ENCODE assay signal across 2 cellular contexts in the genomic region with DNA sequence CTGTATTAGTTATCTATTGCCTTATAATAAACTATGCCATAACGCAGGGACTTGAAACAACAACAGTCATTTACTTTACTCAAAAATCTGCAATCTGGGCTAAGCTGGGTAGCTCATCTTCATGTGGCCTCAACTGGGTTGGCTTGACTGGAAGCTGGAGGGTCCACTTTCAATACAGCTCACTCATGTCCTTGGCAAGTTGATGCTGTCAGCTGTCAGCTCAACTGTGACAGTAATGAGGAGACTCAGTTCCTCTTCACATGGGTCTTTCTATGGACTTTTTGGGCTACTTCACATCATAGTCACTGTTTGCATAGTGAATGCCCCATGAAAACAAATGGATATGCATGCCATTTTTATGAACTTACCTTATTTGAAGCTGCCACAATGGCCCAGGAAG.
TF ChIP-seq lines count a peak whose summit lies in the region.

No MANE protein-coding gene starts in this region.

TF ChIP-seq in GM12891, 5 proteins besides CTCF, POLR2A, EP300 and RAD21:
- TF ChIP-seq PAX5 (IDR thresholded peaks at IDR 0.05; ENCODE audit: insufficient read depth, low read length, severe bottlenecking), result no peak
- TF ChIP-seq POLR2AphosphoS5 (IDR thresholded peaks at IDR 0.05; ENCODE audit: low read depth, low read length), result no peak
- no peak for TF ChIP-seq POU2F2 (IDR thresholded peaks at IDR 0.05; ENCODE audit: low read depth, low read length)
- TF ChIP-seq TAF1 (IDR thresholded peaks at IDR 0.05; ENCODE audit: low read depth, low read length), result no peak
- TF ChIP-seq SPI1 (IDR thresholded peaks at IDR 0.05; ENCODE audit: low read depth, low read length), result 0 out of 2 replicates have a peak, but pooled peaks have one; percentile 28

TF ChIP-seq in IMR-90, 13 proteins besides CTCF, POLR2A, EP300 and RAD21:
- TF ChIP-seq, protein P1, sequence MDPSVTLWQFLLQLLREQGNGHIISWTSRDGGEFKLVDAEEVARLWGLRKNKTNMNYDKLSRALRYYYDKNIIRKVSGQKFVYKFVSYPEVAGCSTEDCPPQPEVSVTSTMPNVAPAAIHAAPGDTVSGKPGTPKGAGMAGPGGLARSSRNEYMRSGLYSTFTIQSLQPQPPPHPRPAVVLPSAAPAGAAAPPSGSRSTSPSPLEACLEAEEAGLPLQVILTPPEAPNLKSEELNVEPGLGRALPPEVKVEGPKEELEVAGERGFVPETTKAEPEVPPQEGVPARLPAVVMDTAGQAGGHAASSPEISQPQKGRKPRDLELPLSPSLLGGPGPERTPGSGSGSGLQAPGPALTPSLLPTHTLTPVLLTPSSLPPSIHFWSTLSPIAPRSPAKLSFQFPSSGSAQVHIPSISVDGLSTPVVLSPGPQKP (IDR thresholded peaks at IDR 0.05; ENCODE audit: borderline replicate concordance, low read depth, low read length), result no peak
- TF ChIP-seq, protein P2, sequence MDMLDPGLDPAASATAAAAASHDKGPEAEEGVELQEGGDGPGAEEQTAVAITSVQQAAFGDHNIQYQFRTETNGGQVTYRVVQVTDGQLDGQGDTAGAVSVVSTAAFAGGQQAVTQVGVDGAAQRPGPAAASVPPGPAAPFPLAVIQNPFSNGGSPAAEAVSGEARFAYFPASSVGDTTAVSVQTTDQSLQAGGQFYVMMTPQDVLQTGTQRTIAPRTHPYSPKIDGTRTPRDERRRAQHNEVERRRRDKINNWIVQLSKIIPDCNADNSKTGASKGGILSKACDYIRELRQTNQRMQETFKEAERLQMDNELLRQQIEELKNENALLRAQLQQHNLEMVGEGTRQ (IDR thresholded peaks at IDR 0.05; ENCODE audit: low read depth, low read length), result no peak
- TF ChIP-seq CEBPB (IDR thresholded peaks at IDR 0.05; ENCODE audit: low read depth, low read length), result no peak
- TF ChIP-seq CHD1 (IDR thresholded peaks at IDR 0.05; ENCODE audit: low read depth, low read length), result no peak
- no peak for TF ChIP-seq MAZ (IDR thresholded peaks at IDR 0.05; ENCODE audit: borderline replicate concordance, low read depth, low read length)
- no peak for TF ChIP-seq RCOR1 (IDR thresholded peaks at IDR 0.05; ENCODE audit: insufficient replicate concordance, low read length)
- TF ChIP-seq RFX5 (IDR thresholded peaks at IDR 0.05; ENCODE audit: low read depth, low read length), result no peak
- no peak for TF ChIP-seq SMC3 (IDR thresholded peaks at IDR 0.05; ENCODE audit: low read depth, low read length)
